Comparison of ENCODE assay signal across 19 cellular contexts in genomic region chr11:130047141-130047540, GRCh38.
"Had no signal": no experiment of that assay in that cellular context is flagged by ENCODE, and none has a peak within 500 bp of the region (broad histone marks: within the 10 kb centered on the region; RNA-seq: fewer than 3 reads in every experiment).

No MANE protein-coding gene starts in this region.

- DNase-seq: hypothalamus; immature natural killer cell; kidney; left ventricle myocardium inferior; naive thymus-derived CD8-positive, alpha-beta T cell; nucleus accumbens; retina; right cardiac atrium; stimulated activated CD4-positive, alpha-beta T cell treated with anti-CD3 and anti-CD28 coated beads, Interleukin-12 subunit alpha, Interleukin-12 subunit beta, amount 100 ng/mL, for 4 hours; stimulated activated CD4-positive, alpha-beta T cell treated with anti-CD3 and anti-CD28 coated beads, Interleukin-15, amount 100 ng/mL, for 24 hours; stimulated activated CD4-positive, alpha-beta T cell treated with anti-CD3 and anti-CD28 coated beads, Interleukin-2, amount 100 ng/mL, for 24 hours; stimulated activated CD4-positive, alpha-beta T cell treated with anti-CD3 and anti-CD28 coated beads, Interleukin-4, amount 100 ng/mL, for 1 hour; stimulated activated naive B cell treated with anti-CD40 and anti-IgM and Interleukin-4, amounts not matched to agents 10 μg/mL and 1 μg/mL and 100 μg/mL, for 72 hours; stimulated activated naive CD8-positive, alpha-beta T cell treated with anti-CD3 and anti-CD28 coated beads, Interleukin-15, Interleukin-2, amounts not matched to agents 100 U/mL and 50 U/mL, for 24 hours; stomach; testis; thyroid gland; transverse colon; upper lobe of left lung had no signal
